Comparison of ENCODE assay signal across 13 cellular contexts in the genomic region with DNA sequence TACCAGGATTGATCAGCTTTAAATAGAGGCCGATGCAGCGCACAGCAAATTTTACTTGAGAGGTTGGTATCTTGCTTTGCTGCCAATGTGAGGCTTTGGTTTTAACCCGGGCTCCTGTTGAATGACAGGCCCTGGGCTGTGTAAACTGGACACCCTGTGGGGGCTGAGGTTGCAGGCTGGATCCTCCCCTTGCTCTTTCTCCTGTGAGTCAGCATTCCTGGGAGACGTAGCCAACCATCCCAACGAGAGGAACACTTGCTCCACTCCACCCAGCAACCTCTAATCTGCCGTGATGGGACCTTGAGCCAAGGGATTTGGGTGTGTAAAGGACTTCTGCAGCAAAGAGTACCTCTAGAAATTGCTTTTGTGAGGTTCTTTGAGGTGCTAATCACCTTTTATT.
A peak's percentile ranks its signal among the peaks of the same experiment; 100 is the strongest.
DNase-seq lines count a peak whose midpoint lies in the region; ATAC-seq, FAIRE-seq and TF ChIP-seq lines count a peak whose summit lies in the region.
"Had no signal": no experiment of that assay in that cellular context is flagged by ENCODE, and none has a peak within 500 bp of the region (broad histone marks: within the 10 kb centered on the region; RNA-seq: fewer than 3 reads in every experiment).

No MANE protein-coding gene starts in this region.

- in situ Hi-C loops in Caki2 (cut with HindIII; ENCODE audit: low pct_unique_long_range_greater_than_20kb, low sequenced_read_pairs): no loop called here
- in situ Hi-C loops in brain microvascular endothelial cell (cut with HindIII; ENCODE audit: low pct_ligation_motif_present, low sequenced_read_pairs): no loop called here

- TF ChIP-seq CTCF in brain microvascular endothelial cell (IDR thresholded peaks at IDR 0.05; ENCODE audit: low read depth, low read length, missing control alignments): no peak
- no peak for TF ChIP-seq CTCF in D721Med (IDR thresholded peaks at IDR 0.05; ENCODE audit: insufficient read depth, missing control alignments)

- FAIRE-seq in D721Med (lab: Jason Lieb, UNC): no peak

- ATAC-seq in HG03457 (IDR thresholded peaks at IDR 0.05; ENCODE audit: unreplicated experiment): no peak

- H3K36me3 ChIP-seq in brain microvascular endothelial cell (replicated peaks): no peaks in the 10 kb centered on the region
- H3K36me3 ChIP-seq: thoracic aorta had no signal

- H3K27ac ChIP-seq in brain microvascular endothelial cell (peak overlapping the region; percentile 34), substantia nigra (ENCODE audit: low read depth, low read length, poor library complexity, severe bottlenecking) (no peak overlapping the region)
- H3K27ac ChIP-seq: thoracic aorta had no signal

- H3K27me3 ChIP-seq in brain microvascular endothelial cell (replicated peaks): no peaks in the 10 kb centered on the region

- DNase-seq in Caki2 (ENCODE audit: low read depth): peak; percentile 89
- DNase-seq in M059J (ENCODE audit: low read depth): peak; percentile 97
- peak; percentile 79 for DNase-seq in brain microvascular endothelial cell
- DNase-seq in left kidney (ENCODE audit: low read depth, low spot score): peak; percentile 65
- no peak for DNase-seq in head of caudate nucleus
- no peak for DNase-seq in D721Med (ENCODE audit: insufficient read length, low spot score)
- no peak for DNase-seq in substantia nigra (lab: John Stamatoyannopoulos, UW)
- DNase-seq: COR-L47; NCI-H2107; occipital lobe; stimulated activated CD4-positive, alpha-beta T cell treated with anti-CD3 and anti-CD28 coated beads, Interleukin-4, amount 100 ng/mL, for 4 hours had no signal

- H3K4me3 ChIP-seq in brain microvascular endothelial cell (ENCODE audit: low read depth, low read length): no peak overlapping the region
- H3K4me3 ChIP-seq: thoracic aorta had no signal

- intact Hi-C loops in head of caudate nucleus (cut with DNase I): no loop called here

Comparison
In these comparisons a context has a peak if more than half of its experiments do, and no peak if none do; other contexts are left out.
1. DNase-seq: peak in Caki2 (single experiment), M059J (single experiment), brain microvascular endothelial cell (single experiment) and left kidney (single experiment); none in head of caudate nucleus (0 of 42), D721Med (single experiment) and substantia nigra (0 of 49).